Comparison of ENCODE assay signal across 8 cellular contexts in genomic region chr7:105808703-105809590, GRCh38.
DNase-seq lines count a peak whose midpoint lies in the region; ATAC-seq, FAIRE-seq and TF ChIP-seq lines count a peak whose summit lies in the region.

No MANE protein-coding gene starts in this region.

- peaks cover 7% of the 10 kb centered on the region for H3K9me3 Mint-ChIP-seq in T-helper 2 cell treated with Interferon-gamma antibody and Interleukin-4, amounts not matched to agents 5 μg/mL and 100 μg/mL, for 36 hours

- H3K79me2 ChIP-seq in ACC112 (ENCODE audit: control insufficient read depth, insufficient read depth, low read length, unreplicated experiment) (no peaks in the 10 kb centered on the region), GM12878 (ENCODE audit: control insufficient read depth, insufficient read depth, low read length) (no peaks in the 10 kb centered on the region)

- peak overlapping the region; percentile 58 for H3K4me3 Mint-ChIP-seq in T-helper 2 cell treated with Interferon-gamma antibody and Interleukin-4, amounts not matched to agents 5 μg/mL and 100 μg/mL, for 36 hours

- no peak for TF ChIP-seq CTCF in GM12878 (IDR thresholded peaks at IDR 0.05 in 2 of 3, conservative IDR thresholded peaks at IDR 0.05 in 1 of 3; ENCODE audit: control insufficient read depth in 2 of 3, extremely low read depth in 1 of 3, insufficient read depth in 1 of 3, low read depth in 3 of 3, low read length in 3 of 3)

- RAD21 ChIA-PET in GM12878 (lab: Charles Lee; ENCODE audit: unreplicated experiment) = interaction anchor here (0.6 to 5.7 kb wide), 11 partner anchors 8 to 473 kb away, joined by 3 to 99 read pairs (median 4); no protein-coding TSS in a partner anchor

- DNase-seq in GM19239 (ENCODE audit: insufficient read length, low spot score) (peak; percentile 72), GM12878 (ENCODE audit: low read depth, low spot score) (peak; percentile 99), NCI-H446 treated with DMSO at 0.1 percent for 48 hours (lab: John Stamatoyannopoulos, UW) (no peak), NCI-H1048 (lab: John Stamatoyannopoulos, UW) (no peak)
- DNase-seq in T-helper 2 cell treated with Interferon-gamma antibody and Interleukin-4, amounts not matched to agents 5 μg/mL and 100 μg/mL, for 36 hours (ENCODE audit: low spot score) = peak; percentile 94
- peak; percentile 72 to 86 (median 82) for DNase-seq in stimulated activated CD4-positive, alpha-beta T cell treated with anti-CD3 and anti-CD28 coated beads, Interleukin-12 subunit alpha, Interleukin-12 subunit beta, amount 100 ng/mL, for 48 hours (ENCODE audit: low read depth in 2 of 3, low spot score in 1 of 3)

- H3K27me3 ChIP-seq in ACC112 (ENCODE audit: insufficient read depth, low read length) (no peaks in the 10 kb centered on the region), GM12878 (replicated peaks in 1 of 2; ENCODE audit: control insufficient read depth in 2 of 2, insufficient read depth in 2 of 2, low read length in 1 of 2) (no peaks in the 10 kb centered on the region)

- H3K27ac ChIP-seq in ACC112 (ENCODE audit: low read depth, low read length) (peak overlapping the region; percentile 57), GM12878 (ENCODE audit: control insufficient read depth, insufficient read depth) (peak overlapping the region; percentile 76)

- FAIRE-seq in GM19239 (lab: Jason Lieb, UNC) = peak; percentile 95
- FAIRE-seq in GM12878 (lab: Jason Lieb, UNC) = peak; percentile 96

- ATAC-seq in HG03280 (IDR thresholded peaks at IDR 0.05; ENCODE audit: unreplicated experiment) (peak; percentile 98), GM12878 (peak; percentile 92)

- TF ChIP-seq EP300 in GM12878 (IDR thresholded peaks at IDR 0.05; ENCODE audit: borderline replicate concordance in 1 of 2, control insufficient read depth in 1 of 2, low read depth in 2 of 2, low read length in 2 of 2) = peak; percentile 99 to 100

- POLR2A ChIA-PET in GM12878 (lab: Charles Lee) = interaction anchor here (0.8 to 2.4 kb wide), 5 partner anchors 10 to 263 kb away, joined by 3 to 7 read pairs (median 5); no protein-coding TSS in a partner anchor

- H3K27me3 Mint-ChIP-seq in T-helper 2 cell treated with Interferon-gamma antibody and Interleukin-4, amounts not matched to agents 5 μg/mL and 100 μg/mL, for 36 hours (ENCODE audit: low read depth) = no peaks in the 10 kb centered on the region

- H4K20me1 ChIP-seq in GM12878 (ENCODE audit: control insufficient read depth, insufficient read depth) = no peaks in the 10 kb centered on the region

- no peak for TF ChIP-seq POLR2A in GM12878 (IDR thresholded peaks at IDR 0.05; ENCODE audit: low read depth, low read length)

- H2AFZ ChIP-seq in ACC112 (ENCODE audit: low read length, unreplicated experiment) = peak overlapping the region; percentile 63
- H2AFZ ChIP-seq in GM12878 (ENCODE audit: control insufficient read depth, low read depth, low read length) = no peak overlapping the region

- no peak overlapping the region for H3K4me3 ChIP-seq in ACC112 (ENCODE audit: low read depth, low read length)
- H3K4me3 ChIP-seq in GM12878 = no peak overlapping the region

- intact Hi-C loops in GM12878 (cut with micrococcal nuclease; ENCODE audit: unreplicated experiment) = loop anchor here (2.0 to 5.0 kb wide), 3 partner anchors 40 to 68 kb away; partner anchors contain the start of gene ATXN7L1

- H3K36me3 ChIP-seq in ACC112 (ENCODE audit: insufficient read depth, low read length) (no peaks in the 10 kb centered on the region), GM12878 (ENCODE audit: control insufficient read depth in 2 of 2, insufficient read depth in 2 of 2, low read length in 1 of 2) (no peaks in the 10 kb centered on the region)

- CTCF ChIA-PET in GM12878 (lab: Yijun Ruan, JAX) = interaction anchor here (0.7 to 5.9 kb wide), 9 partner anchors 9 to 249 kb away, joined by 3 to 45 read pairs (median 6); no protein-coding TSS in a partner anchor

- H3K4me1 Mint-ChIP-seq in T-helper 2 cell treated with Interferon-gamma antibody and Interleukin-4, amounts not matched to agents 5 μg/mL and 100 μg/mL, for 36 hours (ENCODE audit: low read depth) = peaks cover 82% of the 10 kb centered on the region

- peaks cover 25% of the 10 kb centered on the region for H3K36me3 Mint-ChIP-seq in T-helper 2 cell treated with Interferon-gamma antibody and Interleukin-4, amounts not matched to agents 5 μg/mL and 100 μg/mL, for 36 hours (ENCODE audit: low read depth)

- BruUV-seq in GM12878 (replicated peaks; lab: Mats Ljungman, UMichigan) = TSS peak; percentile 99

- 6% methylated on average over 8 of the region's 8 CpGs for WGBS in GM12878 (ENCODE audit: insufficient coverage, insufficient replicate concordance, low lambda C conversion rate, missing lambda C conversion rate)

- H3K4me1 ChIP-seq in ACC112 (ENCODE audit: control insufficient read depth, insufficient read depth, low read length, unreplicated experiment) (peaks cover 31% of the 10 kb centered on the region), GM12878 (ENCODE audit: control insufficient read depth, insufficient read depth, low read length) (peaks cover 40% of the 10 kb centered on the region)

- peak overlapping the region; percentile 81 for H3K27ac Mint-ChIP-seq in T-helper 2 cell treated with Interferon-gamma antibody and Interleukin-4, amounts not matched to agents 5 μg/mL and 100 μg/mL, for 36 hours

- peaks cover 3% of the 10 kb centered on the region; the same call in 2 of the 3 replicates for H3K9me3 ChIP-seq in GM12878 (replicated peaks; ENCODE audit: control insufficient read depth, insufficient read depth, low read length)

- SMC1A ChIA-PET in GM12878 (lab: Charles Lee; ENCODE audit: uncharacterized antibody, unreplicated experiment) = interaction anchor here (0.6 to 12.3 kb wide), 21 partner anchors 9 to 913 kb away, joined by 3 to 182 read pairs (median 4); no protein-coding TSS in a partner anchor

- in situ Hi-C loops in GM12878 (cut with MboI) = loop anchor here (10.0 kb wide), 1 partner anchor 1066 kb away; no protein-coding TSS in a partner anchor

- peak overlapping the region; percentile 19; the same call in 1 of the 2 replicates for H3K9ac ChIP-seq in GM12878 (ENCODE audit: control insufficient read depth, insufficient read depth, low read length)

- TF ChIP-seq RAD21 in GM12878 (IDR thresholded peaks at IDR 0.05; ENCODE audit: insufficient read depth, low read depth, low read length) = no peak

- H3K4me2 ChIP-seq in GM12878 (ENCODE audit: control insufficient read depth, insufficient read depth) = peak overlapping the region; percentile 76

TF ChIP-seq in GM12878, 131 proteins besides CTCF, POLR2A, EP300 and RAD21 (continues in another document):
- peak; percentile 100 for TF ChIP-seq NFIC (IDR thresholded peaks at IDR 0.05; ENCODE audit: low read depth, low read length)
- no peak for TF ChIP-seq NR2C1 (IDR thresholded peaks at IDR 0.05)
- TF ChIP-seq TAF1 (IDR thresholded peaks at IDR 0.05; ENCODE audit: borderline replicate concordance, low read depth, low read length) = 0 out of 2 replicates have a peak, but pooled peaks have one; percentile 50
- no peak for TF ChIP-seq SUPT20H (IDR thresholded peaks at IDR 0.05; ENCODE audit: borderline replicate concordance, control insufficient read depth, low read depth, low read length)
- TF ChIP-seq RELA (IDR thresholded peaks at IDR 0.05; ENCODE audit: borderline replicate concordance, partially characterized antibody) = peak; percentile 94
- TF ChIP-seq RCOR1 (conservative IDR thresholded peaks at IDR 0.05; ENCODE audit: low read depth, low read length) = peak; percentile 84; the same call in 1 of the 2 replicates
- peak; percentile 84 for TF ChIP-seq SP1 (IDR thresholded peaks at IDR 0.05; ENCODE audit: low read depth, low read length)
- TF ChIP-seq SMAD5 (IDR thresholded peaks at IDR 0.05; ENCODE audit: low read depth) = no peak
- TF ChIP-seq TBL1XR1 (IDR thresholded peaks at IDR 0.05; ENCODE audit: low read depth, low read length) = peak; percentile 95; the same call in 1 of the 2 replicates
- no peak for TF ChIP-seq RB1 (IDR thresholded peaks at IDR 0.05; ENCODE audit: borderline replicate concordance)
- TF ChIP-seq MEF2A (IDR thresholded peaks at IDR 0.05; ENCODE audit: insufficient read depth, low read depth, low read length) = peak; percentile 81; the same call in 1 of the 2 replicates
- no peak for TF ChIP-seq CHD4 (IDR thresholded peaks at IDR 0.05)
- TF ChIP-seq CREB1 (IDR thresholded peaks at IDR 0.05; ENCODE audit: low read depth) = peak; percentile 79
- no peak for TF ChIP-seq BRCA1 (IDR thresholded peaks at IDR 0.05; ENCODE audit: low read depth, low read length)
- peak; percentile 100 for TF ChIP-seq RUNX3 (IDR thresholded peaks at IDR 0.05; ENCODE audit: low read length)
- no peak for TF ChIP-seq REST (IDR thresholded peaks at IDR 0.05; ENCODE audit: low read depth, low read length)
- TF ChIP-seq JUND (IDR thresholded peaks at IDR 0.05; ENCODE audit: low read depth, low read length) = peak; percentile 93
- TF ChIP-seq PAX5 (IDR thresholded peaks at IDR 0.05; ENCODE audit: borderline replicate concordance, low read depth, low read length) = peak; percentile 99
- TF ChIP-seq SREBF2 (IDR thresholded peaks at IDR 0.05; ENCODE audit: low read length) = no peak

Comparison
In these comparisons a context has a peak if more than half of its experiments do, and no peak if none do; other contexts are left out.
1. DNase-seq: peak in GM19239 (single experiment), T-helper 2 cell treated with Interferon-gamma antibody and Interleukin-4, amounts not matched to agents 5 μg/mL and 100 μg/mL, for 36 hours (single experiment), GM12878 (single experiment) and stimulated activated CD4-positive, alpha-beta T cell treated with anti-CD3 and anti-CD28 coated beads, Interleukin-12 subunit alpha, Interleukin-12 subunit beta, amount 100 ng/mL, for 48 hours (3 of 3); none in NCI-H446 treated with DMSO at 0.1 percent for 48 hours (single experiment) and NCI-H1048 (single experiment).